In the genomic region with DNA sequence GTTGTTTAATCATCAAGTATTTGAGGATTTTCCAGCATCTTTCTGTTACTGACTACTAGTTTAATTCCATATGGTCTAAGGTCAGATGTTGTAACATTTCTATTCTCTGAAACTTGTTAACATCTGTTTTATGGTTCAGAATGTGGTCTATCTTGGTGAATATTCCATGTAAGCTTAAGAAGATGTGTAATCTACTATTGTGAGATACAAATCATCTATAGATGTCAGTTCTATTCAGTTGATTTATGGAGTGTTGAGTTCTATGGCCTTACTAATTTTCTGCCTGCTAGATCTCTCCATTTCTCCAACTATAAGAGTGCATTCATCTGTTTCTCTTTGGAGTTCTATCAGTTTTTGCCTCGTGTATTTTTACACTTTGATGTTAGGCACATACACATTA, we compare ENCODE assay signal across 15 cellular contexts.
DNase-seq lines count a peak whose midpoint lies in the region; TF ChIP-seq lines count a peak whose summit lies in the region.
"Had no signal": no experiment of that assay in that cellular context is flagged by ENCODE, and none has a peak within 500 bp of the region (broad histone marks: within the 10 kb centered on the region; RNA-seq: fewer than 3 reads in every experiment).

No MANE protein-coding gene starts in this region.

- DNase-seq in EL (peak; percentile 18), amniotic epithelial cell (ENCODE audit: low read depth) (peak; percentile 61), fibroblast of mammary gland (ENCODE audit: low read depth) (peak; percentile 82), skeletal muscle cell (ENCODE audit: low read depth) (peak; percentile 49), iPS-NIHi7 (ENCODE audit: extremely low spot score) (no peak), putamen (ENCODE audit: low spot score) (no peak), glomerular visceral epithelial cell (ENCODE audit: extremely low spot score) (no peak)
- DNase-seq: ACHN; C1 segment of cervical spinal cord; Calu3; CD4-positive, alpha-beta T cell; DMS79; GDM1; IMR-90 had no signal

- TF ChIP-seq CTCF in fibroblast of mammary gland (conservative IDR thresholded peaks at IDR 0.05; ENCODE audit: control insufficient read depth, insufficient read depth, low read depth, low read length): no peak

- H3K4me3 ChIP-seq in fibroblast of mammary gland (ENCODE audit: control insufficient read depth, low read depth, low read length): no peak overlapping the region
- H3K4me3 ChIP-seq in skeletal muscle cell (ENCODE audit: low read depth, low read length): no peak overlapping the region
- H3K4me3 ChIP-seq: GM12878 had no signal

Comparison
In these comparisons a context has a peak if more than half of its experiments do, and no peak if none do; other contexts are left out.
1. DNase-seq: peak in EL (single experiment), amniotic epithelial cell (single experiment), fibroblast of mammary gland (single experiment) and skeletal muscle cell (single experiment); none in iPS-NIHi7 (single experiment), putamen (single experiment) and glomerular visceral epithelial cell (single experiment).